Comparison of ENCODE assay signal across 19 cellular contexts in the genomic region with DNA sequence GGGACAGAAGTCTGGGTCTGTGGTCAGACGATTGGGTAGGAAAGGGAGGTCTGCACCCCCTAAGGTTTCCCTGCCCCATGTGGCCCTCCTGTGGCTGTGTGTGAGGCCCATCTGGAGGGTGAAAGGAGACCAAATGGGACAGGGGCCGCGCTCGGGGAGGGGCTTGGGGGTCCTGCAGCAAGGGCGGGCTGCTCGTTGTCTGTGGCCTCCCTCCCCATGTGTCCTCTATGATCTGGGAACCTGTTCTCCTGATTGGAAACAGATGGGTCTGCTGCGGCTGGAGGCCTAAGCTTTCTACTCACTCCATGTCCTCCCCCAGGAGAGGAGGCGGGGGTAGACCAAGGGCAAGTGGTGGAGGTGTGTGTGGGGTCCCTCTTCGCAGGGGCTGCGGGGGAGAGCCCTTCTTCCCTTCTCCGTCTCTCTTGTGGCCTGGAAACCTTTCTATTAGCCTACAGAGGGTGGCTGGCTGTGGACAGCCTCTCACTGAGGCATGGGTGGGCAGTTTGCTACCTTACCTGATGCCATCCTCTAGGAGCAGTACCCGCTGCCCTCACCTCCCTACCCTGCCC. TPM values are rescaled to one million over a fixed set of nuclear protein-coding genes. Genes with fewer than 3 reads are reported as not detected.
DNase-seq lines count a peak whose midpoint lies in the region; ATAC-seq and TF ChIP-seq lines count a peak whose summit lies in the region.
"Had no signal": no experiment of that assay in that cellular context is flagged by ENCODE, and none has a peak within 500 bp of the region (broad histone marks: within the 10 kb centered on the region; RNA-seq: fewer than 3 reads in every experiment).

No MANE protein-coding gene starts in this region.

- H3K36me3 ChIP-seq in BE2C (peaks cover 7% of the 10 kb centered on the region), adipocyte (ENCODE audit: control insufficient read depth, insufficient read depth, low read length, severe bottlenecking) (peaks cover 21% of the 10 kb centered on the region), rectal smooth muscle tissue (ENCODE audit: control insufficient read depth, insufficient read depth, low read length) (peaks cover 5% of the 10 kb centered on the region)
- H3K36me3 ChIP-seq: neutrophil had no signal

- WGBS in right cardiac atrium: 61% methylated on average over 12 of the region's 12 CpGs

- DNase-seq in BE2C (peak; percentile 70), adipocyte (ENCODE audit: low read depth) (peak; percentile 70), right cardiac atrium (peak; percentile 48 to 61 (median 60)), COR-L47 (lab: John Stamatoyannopoulos, UW) (no peak), iPS-NIHi7 (ENCODE audit: extremely low spot score) (no peak)
- no peak for DNase-seq in activated naive CD4-positive, alpha-beta T cell treated with Interleukin-2 at 50 U/mL for 16 hours
- DNase-seq: activated CD4-positive, alpha-beta T cell treated with anti-CD3 and anti-CD28 coated beads, Interleukin-2, amount 10 ng/mL, durations not matched to agents 7 days and 5 days; activated T-cell treated with anti-CD3 and anti-CD28 coated beads, Interleukin-2, amount 50 U/mL, for 48 hours; anterior cingulate cortex; KG1; NCI-H1694; NCI-H526 had no signal

- H3K27me3 ChIP-seq in BE2C (no peaks in the 10 kb centered on the region), adipocyte (replicated peaks; ENCODE audit: control insufficient read depth, insufficient read depth, low read length) (no peaks in the 10 kb centered on the region), right cardiac atrium (ENCODE audit: control insufficient read depth, insufficient read depth) (no peaks in the 10 kb centered on the region), rectal smooth muscle tissue (ENCODE audit: control insufficient read depth, insufficient read depth, low read length) (no peaks in the 10 kb centered on the region)
- H3K27me3 ChIP-seq: BLaER1 treated with 17β-estradiol and CSF1 and Interleukin-3, amounts not matched to agents 10 nM and 100 nM had no signal

- no peak overlapping the region for H3K4me3 ChIP-seq in BE2C (ENCODE audit: low read depth, low read length)
- no peak overlapping the region for H3K4me3 ChIP-seq in adipocyte (ENCODE audit: low read length)
- H3K4me3 ChIP-seq in right cardiac atrium (ENCODE audit: low read length): no peak overlapping the region
- no peak overlapping the region for H3K4me3 ChIP-seq in rectal smooth muscle tissue (ENCODE audit: low read length)
- H3K4me3 ChIP-seq: BLaER1 treated with 17β-estradiol and CSF1 and Interleukin-3, amounts not matched to agents 10 nM and 100 nM; GM12878 had no signal

- TF ChIP-seq CTCF in BE2C (IDR thresholded peaks at IDR 0.05; ENCODE audit: low read depth, low read length): no peak

- intact Hi-C loops in right cardiac atrium (cut with DNase I): no loop called here

- no peaks in the 10 kb centered on the region for H3K9me3 ChIP-seq in BE2C
- H3K9me3 ChIP-seq in adipocyte (ENCODE audit: control insufficient read depth, low read length): no peaks in the 10 kb centered on the region
- no peaks in the 10 kb centered on the region for H3K9me3 ChIP-seq in right cardiac atrium (ENCODE audit: control insufficient read depth, low read length)
- H3K9me3 ChIP-seq: BLaER1 treated with 17β-estradiol and CSF1 and Interleukin-3, amounts not matched to agents 10 nM and 100 nM; neutrophil had no signal

- ATAC-seq in right cardiac atrium (peak; percentile 1 to 2), HG02852 (IDR thresholded peaks at IDR 0.05; ENCODE audit: unreplicated experiment) (no peak)
- ATAC-seq: GM12878 had no signal

- H3K9ac ChIP-seq in adipocyte (ENCODE audit: low read length) (peak overlapping the region; percentile 60), rectal smooth muscle tissue (ENCODE audit: low read length) (no peak overlapping the region)

- peaks cover 53% of the 10 kb centered on the region for H3K4me1 ChIP-seq in BE2C
- peaks cover 61% of the 10 kb centered on the region for H3K4me1 ChIP-seq in adipocyte (ENCODE audit: control insufficient read depth, insufficient read depth, low read length)
- peaks cover 10% of the 10 kb centered on the region for H3K4me1 ChIP-seq in right cardiac atrium (ENCODE audit: control insufficient read depth, insufficient read depth, low read length)
- H3K4me1 ChIP-seq in rectal smooth muscle tissue (ENCODE audit: control insufficient read depth, insufficient read depth, low read length): peaks cover 58% of the 10 kb centered on the region

- H3K27ac ChIP-seq in right cardiac atrium (ENCODE audit: low read length): peak overlapping the region; percentile 8
- peak overlapping the region; percentile 55 for H3K27ac ChIP-seq in rectal smooth muscle tissue (ENCODE audit: low read depth, low read length)
- H3K27ac ChIP-seq: BLaER1 treated with 17β-estradiol and CSF1 and Interleukin-3, amounts not matched to agents 10 nM and 100 nM; neutrophil had no signal

RNA-seq across cellular contexts. Expression of gene IGFBP4, which starts 18.6 kb away (rescaled TPM):
- polyA plus RNA-seq in BE2C (2012; ENCODE audit: insufficient read depth, insufficient read length, low read depth): 262 TPM
- total RNA-seq in right cardiac atrium: 100 to 1,000 TPM; 159 to 510 (median 262) TPM
- 205 TPM for polyA plus RNA-seq in right cardiac atrium

RNA-seq across cellular contexts. Expression of gene TNS4, which starts 39.6 kb away (rescaled TPM):
- not detected for polyA plus RNA-seq in BE2C (2012; ENCODE audit: insufficient read depth, insufficient read length, low read depth)
- under 1 TPM in 1 of 4 donors, not detected in 3; 0.14 TPM for total RNA-seq in right cardiac atrium
- polyA plus RNA-seq in right cardiac atrium: not detected
- total RNA-seq: glomerular endothelial cell, RPMI7951 had no signal

RNA-seq across cellular contexts. Expression of gene TOP2A, which starts 44.2 kb away (rescaled TPM):
- 17.6 TPM for polyA plus RNA-seq in BE2C (2012; ENCODE audit: insufficient read depth, insufficient read length, low read depth)
- 1 to 10 TPM in 3 of 4 donors, under 1 TPM in 1; 0.22 to 5.9 (median 3.2) TPM for total RNA-seq in right cardiac atrium
- polyA plus RNA-seq in right cardiac atrium: 0.70 TPM

Comparison
In these comparisons a context has a peak if more than half of its experiments do, and no peak if none do; other contexts are left out.
1. DNase-seq: peak in BE2C (single experiment), adipocyte (single experiment) and right cardiac atrium (3 of 3); none in COR-L47 (single experiment), iPS-NIHi7 (single experiment) and activated naive CD4-positive, alpha-beta T cell treated with Interleukin-2 at 50 U/mL for 16 hours (single experiment).